ENCODE assay signal across 12 cellular contexts in the genomic region with DNA sequence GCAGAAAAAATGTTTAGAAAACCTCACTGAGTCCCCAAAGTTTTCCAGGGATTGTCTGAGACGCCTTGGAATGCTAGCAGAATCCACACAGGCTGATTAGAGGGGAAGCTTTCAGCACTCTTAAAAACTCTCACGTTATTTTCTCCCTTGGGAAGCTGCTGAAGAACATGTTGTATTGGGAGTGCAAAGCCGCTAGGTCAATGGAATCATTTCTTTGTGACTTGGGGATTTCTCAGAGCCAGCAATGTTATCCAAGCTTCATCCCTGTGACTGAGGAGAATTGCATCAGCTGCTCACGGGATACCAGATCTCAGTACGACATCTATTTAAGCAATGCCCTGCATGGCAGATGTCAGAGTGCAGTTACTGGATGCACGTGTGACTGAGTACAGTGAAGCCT.
DNase-seq lines count a peak whose midpoint lies in the region; ATAC-seq and TF ChIP-seq lines count a peak whose summit lies in the region.
"Had no signal": no experiment of that assay in that cellular context is flagged by ENCODE, and none has a peak within 500 bp of the region (broad histone marks: within the 10 kb centered on the region; RNA-seq: fewer than 3 reads in every experiment).

No MANE protein-coding gene starts in this region.

- H3K4me3 ChIP-seq in skeletal muscle satellite cell (ENCODE audit: low read length): no peak overlapping the region
- H3K4me3 ChIP-seq: right lobe of liver had no signal

- H3K27ac Mint-ChIP-seq in stimulated activated memory B cell treated with anti-CD40 and anti-IgM and Interleukin-4, amounts not matched to agents 10 μg/mL and 1 μg/mL and 100 μg/mL, for 72 hours: no peak overlapping the region

- H3K9ac ChIP-seq in skeletal muscle satellite cell (ENCODE audit: low read depth, low read length): no peak overlapping the region

- no peaks in the 10 kb centered on the region for H3K27me3 Mint-ChIP-seq in stimulated activated memory B cell treated with anti-CD40 and anti-IgM and Interleukin-4, amounts not matched to agents 10 μg/mL and 1 μg/mL and 100 μg/mL, for 72 hours

- peaks cover 7% of the 10 kb centered on the region for H3K27me3 ChIP-seq in skeletal muscle satellite cell (ENCODE audit: control insufficient read depth, insufficient read depth, low read length)
- H3K27me3 ChIP-seq: right lobe of liver had no signal

- no peaks in the 10 kb centered on the region for H3K9me3 ChIP-seq in skeletal muscle satellite cell (replicated peaks; ENCODE audit: low read length)
- H3K9me3 ChIP-seq: right lobe of liver had no signal

- in situ Hi-C loops in GM13976 (cut with MboI; ENCODE audit: low sequenced_read_pairs, unreplicated experiment): no loop called here

- H3K4me2 ChIP-seq in skeletal muscle satellite cell (ENCODE audit: low read length): peak overlapping the region; percentile 5

- H3K4me1 ChIP-seq in skeletal muscle satellite cell (ENCODE audit: control insufficient read depth, insufficient read depth, low read length): peaks cover 8% of the 10 kb centered on the region
- H3K4me1 ChIP-seq: right lobe of liver had no signal

- no peaks in the 10 kb centered on the region for H3K36me3 ChIP-seq in skeletal muscle satellite cell (ENCODE audit: insufficient read depth, low read length)
- H3K36me3 ChIP-seq: right lobe of liver had no signal

- DNase-seq in LHCN-M2 (ENCODE audit: low read depth) (peak; percentile 93), dedifferentiated amniotic fluid mesenchymal stem cell (ENCODE audit: extremely low spot score) (peak; percentile 27), iris pigment epithelial cell (ENCODE audit: low read depth) (peak; percentile 47), GM13976 (ENCODE audit: low spot score) (no peak), NCI-H748 (lab: John Stamatoyannopoulos, UW; ENCODE audit: unreplicated experiment) (no peak)
- DNase-seq: activated CD4-positive, alpha-beta T cell treated with anti-CD3 and anti-CD28 coated beads for 1 hour; activated effector memory CD4-positive, alpha-beta T cell treated with anti-CD3 and anti-CD28 coated beads, Interleukin-2, amount 50 U/mL, for 16 hours; NCI-H187 treated with DMSO at 0.1 percent for 48 hours; right lobe of liver had no signal

- no peaks in the 10 kb centered on the region for H3K4me1 Mint-ChIP-seq in stimulated activated memory B cell treated with anti-CD40 and anti-IgM and Interleukin-4, amounts not matched to agents 10 μg/mL and 1 μg/mL and 100 μg/mL, for 72 hours

- no peak for ATAC-seq in HG03565 (IDR thresholded peaks at IDR 0.05; ENCODE audit: unreplicated experiment)
- ATAC-seq in stimulated activated memory B cell treated with anti-CD40 and anti-IgM and Interleukin-4, amounts not matched to agents 10 μg/mL and 1 μg/mL and 100 μg/mL, for 72 hours: no peak

- no peak for TF ChIP-seq CTCF in GM13976 (IDR thresholded peaks at IDR 0.05; ENCODE audit: borderline replicate concordance, control extremely low read depth, extremely low read depth, insufficient read depth, missing control alignments)

- peaks cover 6% of the 10 kb centered on the region for H3K9me3 Mint-ChIP-seq in stimulated activated memory B cell treated with anti-CD40 and anti-IgM and Interleukin-4, amounts not matched to agents 10 μg/mL and 1 μg/mL and 100 μg/mL, for 72 hours

- no peak overlapping the region for H3K4me3 Mint-ChIP-seq in stimulated activated memory B cell treated with anti-CD40 and anti-IgM and Interleukin-4, amounts not matched to agents 10 μg/mL and 1 μg/mL and 100 μg/mL, for 72 hours

- no peaks in the 10 kb centered on the region for H3K36me3 Mint-ChIP-seq in stimulated activated memory B cell treated with anti-CD40 and anti-IgM and Interleukin-4, amounts not matched to agents 10 μg/mL and 1 μg/mL and 100 μg/mL, for 72 hours

Comparison
In these comparisons a context has a peak if more than half of its experiments do, and no peak if none do; other contexts are left out.
1. DNase-seq: peak in LHCN-M2 (single experiment), dedifferentiated amniotic fluid mesenchymal stem cell (single experiment) and iris pigment epithelial cell (single experiment); none in GM13976 (single experiment) and NCI-H748 (single experiment).